ENCODE assay signal across 9 cellular contexts in genomic region chr15:60061758-60062157, GRCh38. TPM values are rescaled to one million over a fixed set of nuclear protein-coding genes. Genes with fewer than 3 reads are reported as not detected.
"Had no signal": no experiment of that assay in that cellular context is flagged by ENCODE, and none has a peak within 500 bp of the region (broad histone marks: within the 10 kb centered on the region; RNA-seq: fewer than 3 reads in every experiment).

No MANE protein-coding gene starts in this region.

- H3K4me1 ChIP-seq: HAP-1 had no signal

- H3K9ac ChIP-seq: GM23248 had no signal

- H3K36me3 ChIP-seq: HAP-1 had no signal

- H3K9me3 ChIP-seq: HAP-1 had no signal

- H3K4me3 ChIP-seq: GM23248, HAP-1 had no signal

- H3K27ac ChIP-seq: GM23248, HL-60 had no signal

- DNase-seq: GM23248, GOT3, H7, KG1 had no signal

RNA-seq across cellular contexts. Expression of gene FOXB1, which starts 57.6 kb away (rescaled TPM):
- total RNA-seq: GM23248, H4, HepG2, HT1080 had no signal
